In the genomic region with DNA sequence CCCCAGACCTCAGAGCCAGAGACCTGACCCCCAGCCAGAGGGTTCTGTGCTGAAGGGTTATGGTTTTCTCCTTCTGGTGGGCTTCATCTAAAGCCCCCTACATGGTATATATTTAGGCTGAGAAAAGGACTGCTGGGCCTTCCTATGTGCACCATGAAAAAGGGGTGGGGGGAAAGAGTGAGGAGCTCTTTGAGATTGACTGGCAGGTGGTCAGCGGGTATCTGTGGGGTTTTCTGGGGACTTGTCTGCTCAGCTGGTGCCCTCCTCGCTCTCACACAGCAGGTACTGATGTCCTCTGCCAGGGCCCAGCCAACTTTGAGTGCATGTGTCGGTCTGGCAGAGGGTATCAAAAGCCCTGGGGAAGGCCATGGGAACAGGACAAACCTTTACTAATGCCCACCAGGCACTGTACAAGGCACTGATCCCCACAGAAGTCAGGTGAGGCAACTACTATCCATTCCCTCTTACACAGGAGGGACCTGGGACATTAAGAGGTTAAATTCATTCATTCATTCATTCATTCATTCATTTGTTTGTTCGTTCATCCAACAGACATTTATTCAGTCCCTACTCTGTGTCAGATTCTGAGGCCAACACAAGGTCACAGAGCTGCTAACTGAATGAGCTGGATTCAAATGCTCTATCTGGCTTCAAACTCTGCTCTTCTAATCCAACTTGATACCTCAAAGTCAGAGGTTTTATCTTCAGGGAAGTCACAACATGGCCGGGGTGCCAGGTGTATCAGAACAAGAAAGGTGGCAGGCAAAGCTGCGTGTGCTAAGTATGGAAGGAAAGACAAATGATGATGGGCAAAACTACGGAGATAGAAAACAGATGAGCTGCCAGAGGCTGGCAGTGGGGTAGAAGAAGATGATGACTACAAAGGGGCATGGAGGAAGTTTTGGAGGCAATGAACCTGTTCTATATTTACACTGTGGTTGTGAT, we compare ENCODE assay signal across 25 cellular contexts. TPM values are rescaled to one million over a fixed set of nuclear protein-coding genes. Genes with fewer than 3 reads are reported as not detected.
"Had no signal": no experiment of that assay in that cellular context is flagged by ENCODE, and none has a peak within 500 bp of the region (broad histone marks: within the 10 kb centered on the region; RNA-seq: fewer than 3 reads in every experiment).

No MANE protein-coding gene starts in this region.

- H3K27me3 ChIP-seq: ascending aorta, brain microvascular endothelial cell, tibial nerve, uterus had no signal

- H3K9me3 ChIP-seq: ascending aorta, tibial nerve, uterus had no signal

- H3K27ac ChIP-seq: ascending aorta, brain microvascular endothelial cell, uterus had no signal

- H3K4me1 Mint-ChIP-seq: activated B cell treated with CpG ODN at 0.5 μM for 24 hours; activated CD4-positive, alpha-beta T cell treated with anti-CD3 and anti-CD28 coated beads for 36 hours; activated naive CD4-positive, alpha-beta T cell treated with anti-CD3 and anti-CD28 coated beads, Interleukin-2, amount 10 ng/mL, durations not matched to agents 7 days and 5 days; activated naive CD8-positive, alpha-beta T cell treated with anti-CD3 and anti-CD28 coated beads, Interleukin-2, amount 10 ng/mL, durations not matched to agents 7 days and 5 days; naive thymus-derived CD4-positive, alpha-beta T cell; neural crest cell had no signal

- H3K36me3 Mint-ChIP-seq: activated naive CD4-positive, alpha-beta T cell treated with anti-CD3 and anti-CD28 coated beads, Interleukin-2, amount 10 ng/mL, durations not matched to agents 7 days and 5 days; activated naive CD8-positive, alpha-beta T cell treated with anti-CD3 and anti-CD28 coated beads, Interleukin-2, amount 10 ng/mL, durations not matched to agents 7 days and 5 days; naive thymus-derived CD4-positive, alpha-beta T cell had no signal

- H3K9me3 Mint-ChIP-seq: activated B cell treated with CpG ODN at 0.5 μM for 24 hours; activated naive CD4-positive, alpha-beta T cell treated with anti-CD3 and anti-CD28 coated beads, Interleukin-2, amount 10 ng/mL, durations not matched to agents 7 days and 5 days; activated naive CD8-positive, alpha-beta T cell treated with anti-CD3 and anti-CD28 coated beads, Interleukin-2, amount 10 ng/mL, durations not matched to agents 7 days and 5 days; activated T-cell treated with anti-CD3 and anti-CD28 coated beads, Interleukin-2, amount 50 U/mL, for 24 hours; effector memory CD8-positive, alpha-beta T cell; naive thymus-derived CD4-positive, alpha-beta T cell; neural crest cell; T-helper 2 cell treated with Interferon-gamma antibody and Interleukin-4, amounts not matched to agents 5 μg/mL and 100 μg/mL, for 36 hours had no signal

- H3K4me1 ChIP-seq: uterus had no signal

- DNase-seq: activated B cell treated with CpG ODN at 0.5 μM for 24 hours; activated CD4-positive, alpha-beta T cell treated with anti-CD3 and anti-CD28 coated beads for 36 hours; activated CD8-positive, alpha-beta T cell treated with anti-CD3 and anti-CD28 coated beads, Interleukin-2, amount 10 ng/mL, durations not matched to agents 7 days and 5 days; activated gamma-delta T cell; activated naive CD4-positive, alpha-beta T cell treated with anti-CD3 and anti-CD28 coated beads, Interleukin-2, amount 10 ng/mL, durations not matched to agents 7 days and 5 days; activated naive CD8-positive, alpha-beta T cell treated with anti-CD3 and anti-CD28 coated beads, Interleukin-2, amount 10 ng/mL, durations not matched to agents 7 days and 5 days; activated T-cell treated with anti-CD3 and anti-CD28 coated beads, Interleukin-2, amount 50 U/mL, for 24 hours; brain microvascular endothelial cell; cortex of kidney; effector memory CD8-positive, alpha-beta T cell; erythroblast; left ventricle myocardium superior; naive thymus-derived CD4-positive, alpha-beta T cell; occipital lobe; right cardiac atrium; stimulated activated CD4-positive, alpha-beta T cell treated with anti-CD3 and anti-CD28 coated beads, Interleukin-15, amount 100 ng/mL, for 24 hours; stimulated activated CD4-positive, alpha-beta T cell treated with anti-CD3 and anti-CD28 coated beads, Interleukin-2, amount 100 ng/mL, for 24 hours; stimulated activated naive CD4-positive, alpha-beta T cell treated with Interleukin-2 at 50 U/mL for 16 hours; T-helper 1 cell; uterus had no signal

- H3K4me3 Mint-ChIP-seq: activated B cell treated with CpG ODN at 0.5 μM for 24 hours; activated CD4-positive, alpha-beta T cell treated with anti-CD3 and anti-CD28 coated beads for 36 hours; activated CD8-positive, alpha-beta T cell treated with anti-CD3 and anti-CD28 coated beads, Interleukin-2, amount 10 ng/mL, durations not matched to agents 7 days and 5 days; activated naive CD4-positive, alpha-beta T cell treated with anti-CD3 and anti-CD28 coated beads, Interleukin-2, amount 10 ng/mL, durations not matched to agents 7 days and 5 days; activated naive CD8-positive, alpha-beta T cell treated with anti-CD3 and anti-CD28 coated beads, Interleukin-2, amount 10 ng/mL, durations not matched to agents 7 days and 5 days; activated T-cell treated with anti-CD3 and anti-CD28 coated beads, Interleukin-2, amount 50 U/mL, for 24 hours; effector memory CD8-positive, alpha-beta T cell; naive thymus-derived CD4-positive, alpha-beta T cell; neural crest cell; T-helper 2 cell treated with Interferon-gamma antibody and Interleukin-4, amounts not matched to agents 5 μg/mL and 100 μg/mL, for 36 hours had no signal

- H3K36me3 ChIP-seq: ascending aorta, brain microvascular endothelial cell, tibial nerve, uterus had no signal

- ATAC-seq: activated CD4-positive, alpha-beta T cell treated with anti-CD3 and anti-CD28 coated beads for 36 hours; activated CD8-positive, alpha-beta T cell treated with anti-CD3 and anti-CD28 coated beads, Interleukin-2, amount 10 ng/mL, durations not matched to agents 7 days and 5 days; effector memory CD8-positive, alpha-beta T cell; left ventricle myocardium superior; naive thymus-derived CD4-positive, alpha-beta T cell; right cardiac atrium had no signal

- H3K4me3 ChIP-seq: ascending aorta, tibial nerve, uterus had no signal

- H3K27ac Mint-ChIP-seq: activated B cell treated with CpG ODN at 0.5 μM for 24 hours; activated CD4-positive, alpha-beta T cell treated with anti-CD3 and anti-CD28 coated beads for 36 hours; activated CD8-positive, alpha-beta T cell treated with anti-CD3 and anti-CD28 coated beads, Interleukin-2, amount 10 ng/mL, durations not matched to agents 7 days and 5 days; activated naive CD4-positive, alpha-beta T cell treated with anti-CD3 and anti-CD28 coated beads, Interleukin-2, amount 10 ng/mL, durations not matched to agents 7 days and 5 days; activated naive CD8-positive, alpha-beta T cell treated with anti-CD3 and anti-CD28 coated beads, Interleukin-2, amount 10 ng/mL, durations not matched to agents 7 days and 5 days; activated T-cell treated with anti-CD3 and anti-CD28 coated beads, Interleukin-2, amount 50 U/mL, for 24 hours; effector memory CD8-positive, alpha-beta T cell; naive thymus-derived CD4-positive, alpha-beta T cell; T-helper 2 cell treated with Interferon-gamma antibody and Interleukin-4, amounts not matched to agents 5 μg/mL and 100 μg/mL, for 36 hours had no signal

RNA-seq across cellular contexts. Expression of gene REEP1, which starts 44.6 kb away (rescaled TPM):
- total RNA-seq: activated B cell treated with CpG ODN at 0.5 μM for 24 hours, fibroblast of lung had no signal
